Comparison of ENCODE assay signal across 23 cellular contexts in genomic region chr19:13957107-13957506, GRCh38. TPM values are rescaled to one million over a fixed set of nuclear protein-coding genes. Genes with fewer than 3 reads are reported as not detected.
"Had no signal": no experiment of that assay in that cellular context is flagged by ENCODE, and none has a peak within 500 bp of the region (broad histone marks: within the 10 kb centered on the region; RNA-seq: fewer than 3 reads in every experiment).

No MANE protein-coding gene starts in this region.

- H3K9me3 Mint-ChIP-seq: dendritic cell treated with granulocyte-macrophage colony-stimulating factor and Interleukin-4, amounts not matched to agents 40 ng/mL and 50 ng/mL, for 4 days; effector memory CD8-positive, alpha-beta T cell; naive B cell; nephron had no signal

- FAIRE-seq: colon, small intestine had no signal

- H3K27me3 ChIP-seq: foreskin keratinocyte, left lung, sigmoid colon, testis, tibial nerve, upper lobe of right lung, vagina had no signal

- H3K4me3 ChIP-seq: left lung, lung, sigmoid colon, testis, tibial nerve, upper lobe of right lung, vagina had no signal

- H3K27ac ChIP-seq: foreskin keratinocyte, left lung, sigmoid colon, testis, tibial nerve, upper lobe of right lung, vagina had no signal

- H3K9me3 ChIP-seq: left lung, sigmoid colon, testis, tibial nerve, upper lobe of right lung, vagina had no signal

- H3K27ac Mint-ChIP-seq: dendritic cell treated with granulocyte-macrophage colony-stimulating factor and Interleukin-4, amounts not matched to agents 40 ng/mL and 50 ng/mL, for 4 days; nephron had no signal

- DNase-seq: cerebellar nuclear complex; effector memory CD8-positive, alpha-beta T cell; foreskin keratinocyte; head of caudate nucleus; hippocampal formation; kidney glomerular epithelial cell; left lung; mesenchymal stem cell; naive B cell; sigmoid colon; small intestine; stimulated activated CD4-positive, alpha-beta T cell treated with anti-CD3 and anti-CD28 coated beads, Interleukin-12 subunit alpha, Interleukin-12 subunit beta, amount 100 ng/mL, for 4 hours; stimulated activated CD4-positive, alpha-beta T cell treated with anti-CD3 and anti-CD28 coated beads, Interleukin-2, amount 100 ng/mL, for 48 hours; stimulated activated naive CD4-positive, alpha-beta T cell treated with Interleukin-2 at 50 U/mL for 16 hours; testis; upper lobe of right lung had no signal

- H3K4me3 Mint-ChIP-seq: dendritic cell treated with granulocyte-macrophage colony-stimulating factor and Interleukin-4, amounts not matched to agents 40 ng/mL and 50 ng/mL, for 4 days; effector memory CD8-positive, alpha-beta T cell; nephron had no signal

- H3K4me1 ChIP-seq: foreskin keratinocyte had no signal

- ATAC-seq: effector memory CD8-positive, alpha-beta T cell; foreskin keratinocyte; left lung; upper lobe of right lung had no signal

- H3K27me3 Mint-ChIP-seq: dendritic cell treated with granulocyte-macrophage colony-stimulating factor and Interleukin-4, amounts not matched to agents 40 ng/mL and 50 ng/mL, for 4 days; effector memory CD8-positive, alpha-beta T cell; naive B cell had no signal

RNA-seq across cellular contexts. Expression of gene PODNL1, which starts 18.9 kb away (rescaled TPM):
- total RNA-seq: omental fat pad, sigmoid colon had no signal
